In genomic region chr2:219352448-219353023, GRCh38 we compare ENCODE assay signal across 1 cellular context.
TF ChIP-seq lines count a peak whose summit lies in the region.

No MANE protein-coding gene starts in this region.

TF ChIP-seq in K562, 482 proteins besides CTCF, POLR2A, EP300 and RAD21 (continued from another document):
- TF ChIP-seq AFF1 (IDR thresholded peaks at IDR 0.05; ENCODE audit: low read depth in 1 of 2, partially characterized antibody in 2 of 2) (no peak), CEBPG (CRISPR knock-in tag; IDR thresholded peaks at IDR 0.05) (no peak), CEBPG (tag; conservative IDR thresholded peaks at IDR 0.05 in 1 of 2, IDR thresholded peaks at IDR 0.05 in 1 of 2) (0 out of 4 replicates have a peak, but pooled peaks of 1 of the 2 experiments have one; percentile 7), MCM3 (IDR thresholded peaks at IDR 0.05) (no peak), C11orf30 (IDR thresholded peaks at IDR 0.05; ENCODE audit: low read depth) (peak; percentile 97), NR1H2 (CRISPR knock-in tag; IDR thresholded peaks at IDR 0.05) (no peak), RCOR1 (IDR thresholded peaks at IDR 0.05; ENCODE audit: borderline replicate concordance in 1 of 2, low read depth in 2 of 2, low read length in 2 of 2) (0 out of 4 replicates have a peak, but pooled peaks of 1 of the 2 experiments have one; percentile 29), MEF2A (IDR thresholded peaks at IDR 0.05; ENCODE audit: control insufficient read depth, low read depth, low read length) (no peak), TCF7L2 (IDR thresholded peaks at IDR 0.05; ENCODE audit: low read depth, low read length) (no peak), ETV5 (CRISPR knock-in tag; IDR thresholded peaks at IDR 0.05; ENCODE audit: low read depth) (no peak)
